Comparison of ENCODE assay signal across 8 cellular contexts in the genomic region with DNA sequence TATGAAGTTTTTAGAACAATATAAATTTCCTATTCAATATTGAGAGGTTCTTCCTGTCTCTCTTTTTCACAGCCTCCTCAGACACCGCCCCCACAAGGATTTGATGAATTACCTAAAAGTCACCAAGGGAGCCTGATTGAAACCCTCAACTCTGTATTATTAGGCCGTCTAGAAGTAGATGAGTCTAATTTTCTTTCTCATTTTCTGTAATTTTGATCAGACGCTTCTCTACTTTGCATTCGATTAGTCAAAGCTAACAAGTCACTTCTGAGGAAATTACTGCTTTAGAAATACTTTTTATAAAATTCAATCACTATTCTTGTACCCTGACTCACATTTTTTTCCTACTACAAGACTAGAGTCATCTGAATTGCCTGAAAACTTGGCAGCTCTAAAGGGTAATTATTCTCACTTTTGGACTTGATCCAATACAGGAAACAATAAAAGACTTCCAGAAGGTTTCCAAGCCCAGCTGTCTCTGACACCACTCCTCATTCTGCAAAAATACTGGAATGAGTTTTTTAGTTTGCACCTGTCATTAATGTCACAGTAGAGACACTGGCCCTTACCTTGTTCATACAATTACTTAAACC.
DNase-seq lines count a peak whose midpoint lies in the region; ATAC-seq, FAIRE-seq and TF ChIP-seq lines count a peak whose summit lies in the region.

No MANE protein-coding gene starts in this region.

- no peaks in the 10 kb centered on the region for H3K9me3 ChIP-seq in A549

- H3K4me1 ChIP-seq in A549 = peaks cover 31% of the 10 kb centered on the region; the same call in 2 of the 3 replicates

- 0 out of 3 replicates have a peak overlapping the region, but pooled peaks have one; percentile 0 for H3K4me2 ChIP-seq in A549

- CTCF ChIA-PET in A549 (lab: Yijun Ruan, JAX) = no interaction called here

- no peak overlapping the region for H3K27ac ChIP-seq in A549
- H3K27ac ChIP-seq in substantia nigra (ENCODE audit: low read depth, low read length, poor library complexity, severe bottlenecking) = no peak overlapping the region

- no peak for TF ChIP-seq RAD21 in A549 (conservative IDR thresholded peaks at IDR 0.05 in 1 of 2, IDR thresholded peaks at IDR 0.05 in 1 of 2)

- FAIRE-seq in A549 (lab: Jason Lieb, UNC) = no peak

- POLR2A ChIA-PET in A549 (lab: Yijun Ruan, JAX) = no interaction called here

- TF ChIP-seq EP300 in A549 (IDR thresholded peaks at IDR 0.05) = no peak

- TF ChIP-seq CTCF in A549 (IDR thresholded peaks at IDR 0.05) (no peak), fibroblast of pulmonary artery (IDR thresholded peaks at IDR 0.05; ENCODE audit: low read length, missing control alignments) (no peak)

- H3K4me3 ChIP-seq in A549 (no peak overlapping the region), fibroblast of pulmonary artery (replicated peaks; ENCODE audit: low read depth, low read length) (no peak overlapping the region)

- no peak for TF ChIP-seq POLR2A in A549 (IDR thresholded peaks at IDR 0.05; ENCODE audit: low read length)

- ATAC-seq in A549 (no peak), HG02852 (IDR thresholded peaks at IDR 0.05; ENCODE audit: unreplicated experiment) (no peak), GM21367 (IDR thresholded peaks at IDR 0.05; ENCODE audit: unreplicated experiment) (no peak)

- DNase-seq in A549 (ENCODE audit: low read depth in 1 of 2, low spot score in 1 of 2) = no peak
- peak; percentile 13 for DNase-seq in GM03348 (ENCODE audit: low spot score)
- peak; percentile 34 for DNase-seq in NCI-H774 (lab: John Stamatoyannopoulos, UW)
- DNase-seq in fibroblast of pulmonary artery (ENCODE audit: low read depth) = peak; percentile 91
- DNase-seq in ecto neural progenitor cell (ENCODE audit: low spot score) = no peak
- DNase-seq in substantia nigra (lab: John Stamatoyannopoulos, UW) = no peak

- WGBS in A549 (ENCODE audit: missing lambda C conversion rate) = 75% methylated on average over 4 of the region's 4 CpGs

TF ChIP-seq in A549, 52 proteins besides CTCF, POLR2A, EP300 and RAD21:
- TF ChIP-seq ZC3H11A (IDR thresholded peaks at IDR 0.05) (no peak), MAZ (IDR thresholded peaks at IDR 0.05; ENCODE audit: borderline replicate concordance, low read depth, low read length) (no peak), KDM5A (IDR thresholded peaks at IDR 0.05) (no peak), MYC (IDR thresholded peaks at IDR 0.05; ENCODE audit: borderline replicate concordance, low read length) (no peak), MAFK (IDR thresholded peaks at IDR 0.05; ENCODE audit: partially characterized antibody) (no peak), HEYL (CRISPR knock-in tag; IDR thresholded peaks at IDR 0.05) (no peak), NPAS2 (CRISPR knock-in tag; IDR thresholded peaks at IDR 0.05; ENCODE audit: borderline replicate concordance) (no peak), CHD2 (IDR thresholded peaks at IDR 0.05; ENCODE audit: low read length, partially characterized antibody) (no peak), KDM1A (IDR thresholded peaks at IDR 0.05; ENCODE audit: low read depth) (no peak), HOXA7 (CRISPR knock-in tag; IDR thresholded peaks at IDR 0.05) (no peak), ZNF302 (CRISPR knock-in tag; IDR thresholded peaks at IDR 0.05) (no peak), HDAC2 (IDR thresholded peaks at IDR 0.05) (no peak), FOXS1 (CRISPR knock-in tag; IDR thresholded peaks at IDR 0.05) (no peak)
- TF ChIP-seq, protein P1, sequence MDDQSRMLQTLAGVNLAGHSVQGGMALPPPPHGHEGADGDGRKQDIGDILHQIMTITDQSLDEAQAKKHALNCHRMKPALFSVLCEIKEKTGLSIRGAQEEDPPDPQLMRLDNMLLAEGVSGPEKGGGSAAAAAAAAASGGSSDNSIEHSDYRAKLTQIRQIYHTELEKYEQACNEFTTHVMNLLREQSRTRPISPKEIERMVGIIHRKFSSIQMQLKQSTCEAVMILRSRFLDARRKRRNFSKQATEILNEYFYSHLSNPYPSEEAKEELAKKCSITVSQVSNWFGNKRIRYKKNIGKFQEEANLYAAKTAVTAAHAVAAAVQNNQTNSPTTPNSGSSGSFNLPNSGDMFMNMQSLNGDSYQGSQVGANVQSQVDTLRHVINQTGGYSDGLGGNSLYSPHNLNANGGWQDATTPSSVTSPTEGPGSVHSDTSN (IDR thresholded peaks at IDR 0.05) = no peak
TF ChIP-seq in A549: peak in this region for 0.

Comparison
In these comparisons a context has a peak if more than half of its experiments do, and no peak if none do; other contexts are left out.
1. DNase-seq: peak in GM03348 (single experiment), NCI-H774 (single experiment) and fibroblast of pulmonary artery (single experiment); none in A549 (0 of 2), ecto neural progenitor cell (single experiment) and substantia nigra (0 of 49).